ENCODE assay signal across 1 cellular context in genomic region chr16:69761983-69762842, GRCh38.
TF ChIP-seq lines count a peak whose summit lies in the region.

Gene WWP2, plus strand, starts transcription at chr16:69762332. Its CDS starts 24,679 bp downstream, at chr16:69787011.

TF ChIP-seq in HepG2, 621 proteins besides CTCF, POLR2A, EP300 and RAD21 (continued from another document and continues in another):
- peak; percentile 91 for TF ChIP-seq HOXA3 (CRISPR knock-in tag; IDR thresholded peaks at IDR 0.05)
- TF ChIP-seq DR1 (CRISPR knock-in tag; IDR thresholded peaks at IDR 0.05) = peak; percentile 63; the same call in 1 of the 2 replicates
- no peak for TF ChIP-seq ZFYVE20 (CRISPR knock-in tag; IDR thresholded peaks at IDR 0.05; ENCODE audit: borderline replicate concordance, low read depth)
- peak; percentile 77; the same call in 1 of the 2 replicates for TF ChIP-seq RFXANK (CRISPR knock-in tag; IDR thresholded peaks at IDR 0.05)
- TF ChIP-seq SAP130 (CRISPR knock-in tag; IDR thresholded peaks at IDR 0.05; ENCODE audit: low read depth) = peak; percentile 98
- no peak for TF ChIP-seq ZNF788 (CRISPR knock-in tag; IDR thresholded peaks at IDR 0.05; ENCODE audit: borderline replicate concordance)
- TF ChIP-seq HOXA7 (CRISPR knock-in tag; IDR thresholded peaks at IDR 0.05) = no peak
- TF ChIP-seq NFE2L1 (CRISPR knock-in tag; IDR thresholded peaks at IDR 0.05; ENCODE audit: borderline replicate concordance) = no peak
- TF ChIP-seq RBM22 (optimal IDR thresholded peaks at IDR 0.05; ENCODE audit: low read length) = no peak
- TF ChIP-seq HOXD1 (CRISPR knock-in tag; IDR thresholded peaks at IDR 0.05) = peak; percentile 67
- peak; percentile 100 for TF ChIP-seq KAT8 (CRISPR knock-in tag; IDR thresholded peaks at IDR 0.05)
- TF ChIP-seq MED13 (CRISPR knock-in tag; IDR thresholded peaks at IDR 0.05) = peak; percentile 60; the same call in 1 of the 2 replicates
- TF ChIP-seq ZFP91 (CRISPR knock-in tag; IDR thresholded peaks at IDR 0.05; ENCODE audit: borderline replicate concordance) = peak; percentile 47
- TF ChIP-seq, protein P1, sequence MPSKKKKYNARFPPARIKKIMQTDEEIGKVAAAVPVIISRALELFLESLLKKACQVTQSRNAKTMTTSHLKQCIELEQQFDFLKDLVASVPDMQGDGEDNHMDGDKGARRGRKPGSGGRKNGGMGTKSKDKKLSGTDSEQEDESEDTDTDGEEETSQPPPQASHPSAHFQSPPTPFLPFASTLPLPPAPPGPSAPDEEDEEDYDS (CRISPR knock-in tag; IDR thresholded peaks at IDR 0.05) = peak; percentile 61; the same call in 1 of the 2 replicates
- peak; percentile 26 for TF ChIP-seq RFXAP (CRISPR knock-in tag; IDR thresholded peaks at IDR 0.05; ENCODE audit: borderline replicate concordance)
- no peak for TF ChIP-seq ZFP62 (CRISPR knock-in tag; IDR thresholded peaks at IDR 0.05)
- no peak; the same call in 1 of the 2 replicates for TF ChIP-seq ZBTB26 (CRISPR knock-in tag; IDR thresholded peaks at IDR 0.05; ENCODE audit: borderline replicate concordance)
- no peak for TF ChIP-seq ATAD3A (CRISPR knock-in tag; IDR thresholded peaks at IDR 0.05)
- 0 out of 2 replicates have a peak, but pooled peaks have one; percentile 76 for TF ChIP-seq NR3C1 (CRISPR knock-in tag; IDR thresholded peaks at IDR 0.05)
- TF ChIP-seq NKX3-1 (CRISPR knock-in tag; IDR thresholded peaks at IDR 0.05) = peak; percentile 71; the same call in 1 of the 2 replicates
- peak; percentile 92 for TF ChIP-seq ZBTB2 (CRISPR knock-in tag; IDR thresholded peaks at IDR 0.05; ENCODE audit: low read depth)
- TF ChIP-seq PHF20 (CRISPR knock-in tag; IDR thresholded peaks at IDR 0.05) = peak; percentile 99
- peak; percentile 74 for TF ChIP-seq IRF2 (CRISPR knock-in tag; IDR thresholded peaks at IDR 0.05)
- TF ChIP-seq, protein P2, sequence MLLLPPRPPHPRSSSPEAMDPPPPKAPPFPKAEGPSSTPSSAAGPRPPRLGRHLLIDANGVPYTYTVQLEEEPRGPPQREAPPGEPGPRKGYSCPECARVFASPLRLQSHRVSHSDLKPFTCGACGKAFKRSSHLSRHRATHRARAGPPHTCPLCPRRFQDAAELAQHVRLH (CRISPR knock-in tag; IDR thresholded peaks at IDR 0.05; ENCODE audit: borderline replicate concordance, low read depth) = peak; percentile 83
- no peak for TF ChIP-seq SOX13 (IDR thresholded peaks at IDR 0.05)
- TF ChIP-seq SOX13 (CRISPR knock-in tag; conservative IDR thresholded peaks at IDR 0.05 in 1 of 2, IDR thresholded peaks at IDR 0.05 in 1 of 2) = peak in 1 of 2 experiments; percentile 24; a peak in 2 of 4 replicates
- TF ChIP-seq HINFP (CRISPR knock-in tag; IDR thresholded peaks at IDR 0.05; ENCODE audit: low read depth) = peak; percentile 40; the same call in 1 of the 2 replicates
- TF ChIP-seq ZNF724P (CRISPR knock-in tag; IDR thresholded peaks at IDR 0.05; ENCODE audit: borderline replicate concordance) = no peak
- 0 out of 2 replicates have a peak, but pooled peaks have one; percentile 25 for TF ChIP-seq ZNF746 (CRISPR knock-in tag; IDR thresholded peaks at IDR 0.05)
- TF ChIP-seq, protein P3, sequence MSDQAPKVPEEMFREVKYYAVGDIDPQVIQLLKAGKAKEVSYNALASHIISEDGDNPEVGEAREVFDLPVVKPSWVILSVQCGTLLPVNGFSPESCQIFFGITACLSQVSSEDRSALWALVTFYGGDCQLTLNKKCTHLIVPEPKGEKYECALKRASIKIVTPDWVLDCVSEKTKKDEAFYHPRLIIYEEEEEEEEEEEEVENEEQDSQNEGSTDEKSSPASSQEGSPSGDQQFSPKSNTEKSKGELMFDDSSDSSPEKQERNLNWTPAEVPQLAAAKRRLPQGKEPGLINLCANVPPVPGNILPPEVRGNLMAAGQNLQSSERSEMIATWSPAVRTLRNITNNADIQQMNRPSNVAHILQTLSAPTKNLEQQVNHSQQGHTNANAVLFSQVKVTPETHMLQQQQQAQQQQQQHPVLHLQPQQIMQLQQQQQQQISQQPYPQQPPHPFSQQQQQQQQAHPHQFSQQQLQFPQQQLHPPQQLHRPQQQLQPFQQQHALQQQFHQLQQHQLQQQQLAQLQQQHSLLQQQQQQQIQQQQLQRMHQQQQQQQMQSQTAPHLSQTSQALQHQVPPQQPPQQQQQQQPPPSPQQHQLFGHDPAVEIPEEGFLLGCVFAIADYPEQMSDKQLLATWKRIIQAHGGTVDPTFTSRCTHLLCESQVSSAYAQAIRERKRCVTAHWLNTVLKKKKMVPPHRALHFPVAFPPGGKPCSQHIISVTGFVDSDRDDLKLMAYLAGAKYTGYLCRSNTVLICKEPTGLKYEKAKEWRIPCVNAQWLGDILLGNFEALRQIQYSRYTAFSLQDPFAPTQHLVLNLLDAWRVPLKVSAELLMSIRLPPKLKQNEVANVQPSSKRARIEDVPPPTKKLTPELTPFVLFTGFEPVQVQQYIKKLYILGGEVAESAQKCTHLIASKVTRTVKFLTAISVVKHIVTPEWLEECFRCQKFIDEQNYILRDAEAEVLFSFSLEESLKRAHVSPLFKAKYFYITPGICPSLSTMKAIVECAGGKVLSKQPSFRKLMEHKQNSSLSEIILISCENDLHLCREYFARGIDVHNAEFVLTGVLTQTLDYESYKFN (CRISPR knock-in tag; conservative IDR thresholded peaks at IDR 0.05) = peak; percentile 15; the same call in 1 of the 2 replicates
- peak; percentile 54; the same call in 1 of the 2 replicates for TF ChIP-seq ZSCAN9 (CRISPR knock-in tag; IDR thresholded peaks at IDR 0.05; ENCODE audit: borderline replicate concordance)
- TF ChIP-seq, protein P4, sequence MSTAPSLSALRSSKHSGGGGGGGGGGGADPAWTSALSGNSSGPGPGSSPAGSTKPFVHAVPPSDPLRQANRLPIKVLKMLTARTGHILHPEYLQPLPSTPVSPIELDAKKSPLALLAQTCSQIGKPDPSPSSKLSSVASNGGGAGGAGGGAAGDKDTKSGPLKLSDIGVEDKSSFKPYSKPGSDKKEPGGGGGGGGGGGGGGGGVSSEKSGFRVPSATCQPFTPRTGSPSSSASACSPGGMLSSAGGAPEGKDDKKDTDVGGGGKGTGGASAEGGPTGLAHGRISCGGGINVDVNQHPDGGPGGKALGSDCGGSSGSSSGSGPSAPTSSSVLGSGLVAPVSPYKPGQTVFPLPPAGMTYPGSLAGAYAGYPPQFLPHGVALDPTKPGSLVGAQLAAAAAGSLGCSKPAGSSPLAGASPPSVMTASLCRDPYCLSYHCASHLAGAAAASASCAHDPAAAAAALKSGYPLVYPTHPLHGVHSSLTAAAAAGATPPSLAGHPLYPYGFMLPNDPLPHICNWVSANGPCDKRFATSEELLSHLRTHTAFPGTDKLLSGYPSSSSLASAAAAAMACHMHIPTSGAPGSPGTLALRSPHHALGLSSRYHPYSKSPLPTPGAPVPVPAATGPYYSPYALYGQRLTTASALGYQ (CRISPR knock-in tag; IDR thresholded peaks at IDR 0.05) = peak; percentile 45; the same call in 1 of the 2 replicates
- TF ChIP-seq SOX5 (CRISPR knock-in tag; IDR thresholded peaks at IDR 0.05; ENCODE audit: borderline replicate concordance) = 0 out of 2 replicates have a peak, but pooled peaks have one; percentile 20
- TF ChIP-seq ZNF24 (IDR thresholded peaks at IDR 0.05) = 0 out of 2 replicates have a peak, but pooled peaks have one; percentile 37
- TF ChIP-seq ZNF766 (CRISPR knock-in tag; IDR thresholded peaks at IDR 0.05; ENCODE audit: borderline replicate concordance) = 0 out of 2 replicates have a peak, but pooled peaks have one; percentile 3
- TF ChIP-seq ZNF12 (CRISPR knock-in tag; IDR thresholded peaks at IDR 0.05) = no peak; the same call in 1 of the 2 replicates
- peak; percentile 78; the same call in 1 of the 2 replicates for TF ChIP-seq SALL1 (CRISPR knock-in tag; IDR thresholded peaks at IDR 0.05)
- no peak for TF ChIP-seq FOXK2 (IDR thresholded peaks at IDR 0.05)
- TF ChIP-seq ZSCAN20 (CRISPR knock-in tag; IDR thresholded peaks at IDR 0.05; ENCODE audit: borderline replicate concordance) = 0 out of 2 replicates have a peak, but pooled peaks have one; percentile 6
- peak; percentile 68; the same call in 1 of the 2 replicates for TF ChIP-seq ZBED4 (CRISPR knock-in tag; IDR thresholded peaks at IDR 0.05; ENCODE audit: borderline replicate concordance)
- TF ChIP-seq ZFP37 (CRISPR knock-in tag; IDR thresholded peaks at IDR 0.05; ENCODE audit: borderline replicate concordance) = peak; percentile 40; the same call in 1 of the 2 replicates
- TF ChIP-seq SAFB2 (CRISPR knock-in tag; IDR thresholded peaks at IDR 0.05; ENCODE audit: borderline replicate concordance, low read depth) = peak; percentile 80
- peak; percentile 59; the same call in 1 of the 2 replicates for TF ChIP-seq KLF15 (CRISPR knock-in tag; IDR thresholded peaks at IDR 0.05; ENCODE audit: borderline replicate concordance)
- TF ChIP-seq TEAD3 (CRISPR knock-in tag; optimal IDR thresholded peaks at IDR 0.05; ENCODE audit: borderline replicate concordance) = peak; percentile 59
- TF ChIP-seq POGZ (CRISPR knock-in tag; IDR thresholded peaks at IDR 0.05) = no peak
- TF ChIP-seq ZNF451 (CRISPR knock-in tag; IDR thresholded peaks at IDR 0.05) = peak; percentile 26; the same call in 1 of the 2 replicates
- TF ChIP-seq ZNF616 (CRISPR knock-in tag; IDR thresholded peaks at IDR 0.05; ENCODE audit: low read depth) = no peak
- peak; percentile 10; the same call in 1 of the 2 replicates for TF ChIP-seq MAZ (IDR thresholded peaks at IDR 0.05; ENCODE audit: borderline replicate concordance, low read depth, low read length)
- peak; percentile 78 for TF ChIP-seq MAZ (CRISPR knock-in tag; IDR thresholded peaks at IDR 0.05; ENCODE audit: low read depth)
- TF ChIP-seq ZNF383 (CRISPR knock-in tag; IDR thresholded peaks at IDR 0.05; ENCODE audit: borderline replicate concordance) = no peak
